ENCODE assay signal across 10 cellular contexts in the genomic region with DNA sequence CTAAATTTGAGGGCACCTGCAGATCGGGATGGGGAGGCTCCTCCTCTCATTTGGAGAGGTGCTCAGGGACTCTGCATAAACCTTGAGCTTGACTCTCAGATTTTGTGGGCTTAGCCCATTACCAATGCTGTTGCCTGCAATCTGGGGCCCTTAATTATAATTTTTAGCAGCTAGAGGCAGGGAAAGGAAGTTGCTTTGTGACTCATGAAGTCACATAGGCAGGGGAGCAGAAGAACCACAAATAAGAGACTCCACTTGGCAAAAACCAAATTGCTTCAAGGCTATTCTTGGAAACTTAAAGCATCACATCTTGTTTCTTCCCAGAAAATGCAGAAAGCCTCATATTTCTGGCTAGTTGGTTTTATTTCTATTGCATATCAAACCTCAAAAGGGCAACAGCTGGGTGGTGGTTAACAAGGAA. TPM values are rescaled to one million over a fixed set of nuclear protein-coding genes. Genes with fewer than 3 reads are reported as not detected.
DNase-seq lines count a peak whose midpoint lies in the region; ATAC-seq and TF ChIP-seq lines count a peak whose summit lies in the region.
"Had no signal": no experiment of that assay in that cellular context is flagged by ENCODE, and none has a peak within 500 bp of the region (broad histone marks: within the 10 kb centered on the region; RNA-seq: fewer than 3 reads in every experiment).

No MANE protein-coding gene starts in this region.

- H3K9me3 Mint-ChIP-seq in T-helper 1 cell treated with Interleukin-12 subunit alpha and Interleukin-12 subunit beta and Interleukin-4 antibody, amounts not matched to agents 30 μg/mL and 1 μg/mL, for 36 hours = no peaks in the 10 kb centered on the region

- peak overlapping the region; percentile 76 for H3K27ac Mint-ChIP-seq in T-helper 1 cell treated with Interleukin-12 subunit alpha and Interleukin-12 subunit beta and Interleukin-4 antibody, amounts not matched to agents 30 μg/mL and 1 μg/mL, for 36 hours

- H4K20me1 ChIP-seq in SK-N-SH (ENCODE audit: insufficient read depth) = no peaks in the 10 kb centered on the region

- peaks cover 84% of the 10 kb centered on the region for H3F3A ChIP-seq in SK-N-SH (replicated peaks; ENCODE audit: insufficient read depth)

- no peak for TF ChIP-seq CTCF in SK-N-SH (IDR thresholded peaks at IDR 0.05)
- no peak for TF ChIP-seq CTCF in fibroblast of pulmonary artery (IDR thresholded peaks at IDR 0.05; ENCODE audit: low read length, missing control alignments)
- no peak for TF ChIP-seq CTCF in suprapubic skin (IDR thresholded peaks at IDR 0.05)

- ATAC-seq in SK-N-SH treated with all-trans-retinoic acid at 6 μM for 48 hours = no peak

- H3K4me3 Mint-ChIP-seq in T-helper 1 cell treated with Interleukin-12 subunit alpha and Interleukin-12 subunit beta and Interleukin-4 antibody, amounts not matched to agents 30 μg/mL and 1 μg/mL, for 36 hours = peak overlapping the region; percentile 16

- H3K27ac ChIP-seq in SK-N-SH (ENCODE audit: low read depth in 2 of 2, low read length in 1 of 2) = peak overlapping the region; percentile 17 to 99; a peak in 3 of 4 replicates
- peak overlapping the region; percentile 4 for H3K27ac ChIP-seq in suprapubic skin
- H3K27ac ChIP-seq: 22Rv1 had no signal

- POLR2A ChIA-PET in SK-N-SH (lab: Yijun Ruan, JAX) = no interaction called here

- TF ChIP-seq RAD21 in SK-N-SH (IDR thresholded peaks at IDR 0.05; ENCODE audit: low read length) = no peak

- no peak overlapping the region for H3K4me3 ChIP-seq in SK-N-SH (ENCODE audit: low read depth in 2 of 2, low read length in 1 of 2)
- H3K4me3 ChIP-seq in fibroblast of pulmonary artery (replicated peaks; ENCODE audit: low read depth, low read length) = no peak overlapping the region
- no peak overlapping the region for H3K4me3 ChIP-seq in suprapubic skin

- H3K4me2 ChIP-seq in SK-N-SH = peak overlapping the region; percentile 41

- H3K4me1 ChIP-seq in SK-N-SH (ENCODE audit: control insufficient read depth in 1 of 2, insufficient read depth in 2 of 2, low read depth in 1 of 2, low read length in 1 of 2) = peaks cover 0 to 58% of the 10 kb centered on the region in 2 experiments; a peak in 3 of 4 replicates
- peaks cover 46% of the 10 kb centered on the region for H3K4me1 ChIP-seq in suprapubic skin

- no peaks in the 10 kb centered on the region for H3K27me3 Mint-ChIP-seq in T-helper 1 cell treated with Interleukin-12 subunit alpha and Interleukin-12 subunit beta and Interleukin-4 antibody, amounts not matched to agents 30 μg/mL and 1 μg/mL, for 36 hours (ENCODE audit: low read depth)

- H3K27me3 ChIP-seq in SK-N-SH (ENCODE audit: insufficient read depth) (no peaks in the 10 kb centered on the region), suprapubic skin (no peaks in the 10 kb centered on the region)

- peaks cover 9 to 36% of the 10 kb centered on the region in 2 experiments for H3K36me3 ChIP-seq in SK-N-SH (replicated peaks in 1 of 2; ENCODE audit: control insufficient read depth in 1 of 2, insufficient read depth in 2 of 2, low read length in 1 of 2)
- H3K36me3 ChIP-seq in suprapubic skin = peaks cover 13% of the 10 kb centered on the region

- TF ChIP-seq EP300 in SK-N-SH (IDR thresholded peaks at IDR 0.05; ENCODE audit: borderline replicate concordance in 1 of 2, low read depth in 1 of 2, low read length in 1 of 2) (no peak), suprapubic skin (IDR thresholded peaks at IDR 0.05) (no peak)

- DNase-seq in SK-N-SH (no peak), fibroblast of pulmonary artery (ENCODE audit: low read depth) (peak; percentile 74), suprapubic skin (ENCODE audit: low spot score in 2 of 2) (no peak), NCI-H2107 treated with DMSO at 0.1 percent for 48 hours (lab: John Stamatoyannopoulos, UW; ENCODE audit: unreplicated experiment) (no peak), GF-D8 (lab: John Stamatoyannopoulos, UW) (no peak), HuH-7 (ENCODE audit: low spot score) (no peak)
- DNase-seq: NCI-H1417 treated with DMSO at 0.1 percent for 48 hours had no signal

- H3K4me1 Mint-ChIP-seq in T-helper 1 cell treated with Interleukin-12 subunit alpha and Interleukin-12 subunit beta and Interleukin-4 antibody, amounts not matched to agents 30 μg/mL and 1 μg/mL, for 36 hours (ENCODE audit: low read depth) = peaks cover 75% of the 10 kb centered on the region

- H3K9ac ChIP-seq in SK-N-SH = peak overlapping the region; percentile 77

- peaks cover 98% of the 10 kb centered on the region for H3K79me2 ChIP-seq in SK-N-SH (ENCODE audit: insufficient read depth)

- no peak for TF ChIP-seq POLR2A in suprapubic skin (IDR thresholded peaks at IDR 0.05)

- H3K9me3 ChIP-seq in SK-N-SH (no peaks in the 10 kb centered on the region), suprapubic skin (no peaks in the 10 kb centered on the region)

- CTCF ChIA-PET in SK-N-SH (lab: Yijun Ruan, JAX) = interaction anchor here (0.9 to 1.4 kb wide), 3 partner anchors 9 to 32 kb away, joined by 3 read pairs; no protein-coding TSS in a partner anchor

- H2AFZ ChIP-seq in SK-N-SH (ENCODE audit: low read depth) = no peak overlapping the region

- WGBS in SK-N-SH (ENCODE audit: low lambda C conversion rate) = 80% methylated on average over 1 of the region's 1 CpG
- WGBS in suprapubic skin = 40% methylated on average over 1 of the region's 1 CpG

- no peaks in the 10 kb centered on the region for H3K9me2 ChIP-seq in SK-N-SH

- H3K36me3 Mint-ChIP-seq in T-helper 1 cell treated with Interleukin-12 subunit alpha and Interleukin-12 subunit beta and Interleukin-4 antibody, amounts not matched to agents 30 μg/mL and 1 μg/mL, for 36 hours (ENCODE audit: low read depth) = peaks cover 33% of the 10 kb centered on the region

TF ChIP-seq in SK-N-SH, 30 proteins besides CTCF, POLR2A, EP300 and RAD21 (continues in another document):
- TF ChIP-seq, protein P1, sequence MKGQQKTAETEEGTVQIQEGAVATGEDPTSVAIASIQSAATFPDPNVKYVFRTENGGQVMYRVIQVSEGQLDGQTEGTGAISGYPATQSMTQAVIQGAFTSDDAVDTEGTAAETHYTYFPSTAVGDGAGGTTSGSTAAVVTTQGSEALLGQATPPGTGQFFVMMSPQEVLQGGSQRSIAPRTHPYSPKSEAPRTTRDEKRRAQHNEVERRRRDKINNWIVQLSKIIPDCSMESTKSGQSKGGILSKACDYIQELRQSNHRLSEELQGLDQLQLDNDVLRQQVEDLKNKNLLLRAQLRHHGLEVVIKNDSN (IDR thresholded peaks at IDR 0.05; ENCODE audit: borderline replicate concordance, low read depth) = no peak
- TF ChIP-seq JUND (IDR thresholded peaks at IDR 0.05) (no peak; the same call in 1 of the 2 replicates), MEF2A (IDR thresholded peaks at IDR 0.05; ENCODE audit: borderline replicate concordance, low read depth) (peak; percentile 77; the same call in 1 of the 2 replicates), EZH2phosphoT487 (IDR thresholded peaks at IDR 0.05; ENCODE audit: borderline replicate concordance, low read depth) (no peak), GATA2 (CRISPR knock-in tag; IDR thresholded peaks at IDR 0.05) (no peak), SMC3 (IDR thresholded peaks at IDR 0.05; ENCODE audit: low read depth, low read length) (no peak), FOSL2 (IDR thresholded peaks at IDR 0.05; ENCODE audit: borderline replicate concordance, low read depth) (peak; percentile 35; the same call in 1 of the 2 replicates), SIN3A (IDR thresholded peaks at IDR 0.05; ENCODE audit: borderline replicate concordance, low read depth, low read length) (no peak), FOXJ3 (CRISPR knock-in tag; IDR thresholded peaks at IDR 0.05) (no peak), RFX5 (IDR thresholded peaks at IDR 0.05; ENCODE audit: low read length) (no peak), GABPA (IDR thresholded peaks at IDR 0.05; ENCODE audit: low read depth) (no peak)
- TF ChIP-seq, protein P2, sequence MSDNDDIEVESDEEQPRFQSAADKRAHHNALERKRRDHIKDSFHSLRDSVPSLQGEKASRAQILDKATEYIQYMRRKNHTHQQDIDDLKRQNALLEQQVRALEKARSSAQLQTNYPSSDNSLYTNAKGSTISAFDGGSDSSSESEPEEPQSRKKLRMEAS (IDR thresholded peaks at IDR 0.05; ENCODE audit: low read depth) = no peak

TF ChIP-seq in SK-N-SH treated with all-trans-retinoic acid at 6 μM for 48 hours, 23 proteins besides CTCF, POLR2A, EP300 and RAD21:
- TF ChIP-seq ESRRG (CRISPR knock-in tag; IDR thresholded peaks at IDR 0.05) = no peak
- TF ChIP-seq, protein P3, sequence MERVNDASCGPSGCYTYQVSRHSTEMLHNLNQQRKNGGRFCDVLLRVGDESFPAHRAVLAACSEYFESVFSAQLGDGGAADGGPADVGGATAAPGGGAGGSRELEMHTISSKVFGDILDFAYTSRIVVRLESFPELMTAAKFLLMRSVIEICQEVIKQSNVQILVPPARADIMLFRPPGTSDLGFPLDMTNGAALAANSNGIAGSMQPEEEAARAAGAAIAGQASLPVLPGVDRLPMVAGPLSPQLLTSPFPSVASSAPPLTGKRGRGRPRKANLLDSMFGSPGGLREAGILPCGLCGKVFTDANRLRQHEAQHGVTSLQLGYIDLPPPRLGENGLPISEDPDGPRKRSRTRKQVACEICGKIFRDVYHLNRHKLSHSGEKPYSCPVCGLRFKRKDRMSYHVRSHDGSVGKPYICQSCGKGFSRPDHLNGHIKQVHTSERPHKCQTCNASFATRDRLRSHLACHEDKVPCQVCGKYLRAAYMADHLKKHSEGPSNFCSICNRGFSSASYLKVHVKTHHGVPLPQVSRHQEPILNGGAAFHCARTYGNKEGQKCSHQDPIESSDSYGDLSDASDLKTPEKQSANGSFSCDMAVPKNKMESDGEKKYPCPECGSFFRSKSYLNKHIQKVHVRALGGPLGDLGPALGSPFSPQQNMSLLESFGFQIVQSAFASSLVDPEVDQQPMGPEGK (CRISPR knock-in tag; IDR thresholded peaks at IDR 0.05; ENCODE audit: borderline replicate concordance) = no peak

RNA-seq across cellular contexts. Expression of a gene that starts 46.9 kb away (rescaled TPM):
- 54.6 and 67.9 TPM in 2 replicates for polyA plus RNA-seq in SK-N-SH (2012; rRNA removed)
- 38.0 and 41.1 TPM in 2 replicates for polyA plus RNA-seq in SK-N-SH (2012; cell fraction: cytosol; rRNA removed)
- polyA plus RNA-seq in SK-N-SH (2012; cell fraction: nucleus; rRNA removed) = 76.3 and 84.6 TPM in 2 replicates
- 100 to 1,000 TPM; 117 to 232 (median 164) TPM for total RNA-seq in suprapubic skin
